ENCODE assay signal across 11 cellular contexts in genomic region chr14:77936138-77936639, GRCh38.
"Had no signal": no experiment of that assay in that cellular context is flagged by ENCODE, and none has a peak within 500 bp of the region (broad histone marks: within the 10 kb centered on the region; RNA-seq: fewer than 3 reads in every experiment).

No MANE protein-coding gene starts in this region.

- H3K9ac ChIP-seq: GM23248 had no signal

- H3K4me3 ChIP-seq: GM23248, GM23338, HAP-1 had no signal

- DNase-seq: GM23248, GOT3, H7, H9, HCEC 1CT, HFFc6 had no signal

- H2AFZ ChIP-seq: GM23248, GM23338 had no signal

- H3K4me1 ChIP-seq: HAP-1 had no signal

- H3K4me2 ChIP-seq: GM23338 had no signal

- ATAC-seq: GM23338, HCT116 had no signal

- H3K9me3 ChIP-seq: HAP-1 had no signal

- FAIRE-seq: H1, H54 had no signal

- H3K27ac ChIP-seq: GM23248 had no signal
